2 cellular contexts compared by ENCODE assay signal in the genomic region with DNA sequence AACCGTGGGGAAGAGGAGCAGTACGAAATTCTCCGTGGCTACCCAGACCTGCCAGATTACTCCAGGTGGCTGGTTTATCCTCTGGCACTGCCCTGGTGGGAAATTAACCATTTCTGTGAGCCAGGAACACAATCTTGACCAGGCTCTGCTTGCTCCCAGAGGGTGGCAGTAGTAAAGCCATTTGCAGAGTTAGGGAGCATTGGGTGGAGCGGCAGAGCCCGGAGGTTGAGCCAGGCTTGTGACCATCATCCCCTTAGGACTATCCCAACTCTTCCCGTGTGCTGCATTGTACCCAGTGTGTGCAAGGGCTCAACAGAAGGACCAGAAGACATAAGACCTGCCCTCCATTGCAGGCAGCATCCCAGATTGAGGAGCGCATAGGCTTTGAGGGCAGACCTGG.
TF ChIP-seq lines count a peak whose summit lies in the region.

No MANE protein-coding gene starts in this region.

TF ChIP-seq in IMR-90, 13 proteins besides CTCF, POLR2A, EP300 and RAD21:
- TF ChIP-seq MAZ (IDR thresholded peaks at IDR 0.05; ENCODE audit: borderline replicate concordance, low read depth, low read length) (no peak), BHLHE40 (IDR thresholded peaks at IDR 0.05; ENCODE audit: low read depth, low read length) (no peak), MAFK (IDR thresholded peaks at IDR 0.05; ENCODE audit: low read depth, low read length) (no peak), CHD1 (IDR thresholded peaks at IDR 0.05; ENCODE audit: low read depth, low read length) (no peak), NFE2L2 (IDR thresholded peaks at IDR 0.05; ENCODE audit: low read depth, low read length) (no peak)
- TF ChIP-seq, protein P1, sequence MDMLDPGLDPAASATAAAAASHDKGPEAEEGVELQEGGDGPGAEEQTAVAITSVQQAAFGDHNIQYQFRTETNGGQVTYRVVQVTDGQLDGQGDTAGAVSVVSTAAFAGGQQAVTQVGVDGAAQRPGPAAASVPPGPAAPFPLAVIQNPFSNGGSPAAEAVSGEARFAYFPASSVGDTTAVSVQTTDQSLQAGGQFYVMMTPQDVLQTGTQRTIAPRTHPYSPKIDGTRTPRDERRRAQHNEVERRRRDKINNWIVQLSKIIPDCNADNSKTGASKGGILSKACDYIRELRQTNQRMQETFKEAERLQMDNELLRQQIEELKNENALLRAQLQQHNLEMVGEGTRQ (IDR thresholded peaks at IDR 0.05; ENCODE audit: low read depth, low read length), result no peak
- TF ChIP-seq, protein P2, sequence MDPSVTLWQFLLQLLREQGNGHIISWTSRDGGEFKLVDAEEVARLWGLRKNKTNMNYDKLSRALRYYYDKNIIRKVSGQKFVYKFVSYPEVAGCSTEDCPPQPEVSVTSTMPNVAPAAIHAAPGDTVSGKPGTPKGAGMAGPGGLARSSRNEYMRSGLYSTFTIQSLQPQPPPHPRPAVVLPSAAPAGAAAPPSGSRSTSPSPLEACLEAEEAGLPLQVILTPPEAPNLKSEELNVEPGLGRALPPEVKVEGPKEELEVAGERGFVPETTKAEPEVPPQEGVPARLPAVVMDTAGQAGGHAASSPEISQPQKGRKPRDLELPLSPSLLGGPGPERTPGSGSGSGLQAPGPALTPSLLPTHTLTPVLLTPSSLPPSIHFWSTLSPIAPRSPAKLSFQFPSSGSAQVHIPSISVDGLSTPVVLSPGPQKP (IDR thresholded peaks at IDR 0.05; ENCODE audit: borderline replicate concordance, low read depth, low read length), result no peak

TF ChIP-seq in GM12878, 131 proteins besides CTCF, POLR2A, EP300 and RAD21:
- no peak for TF ChIP-seq SPI1 (IDR thresholded peaks at IDR 0.05; ENCODE audit: borderline replicate concordance, insufficient read depth, low read depth, low read length)
- peak; percentile 10; the same call in 1 of the 2 replicates for TF ChIP-seq SMC3 (IDR thresholded peaks at IDR 0.05; ENCODE audit: borderline replicate concordance, low read length)
